Comparison of ENCODE assay signal across 1 cellular context in the genomic region with DNA sequence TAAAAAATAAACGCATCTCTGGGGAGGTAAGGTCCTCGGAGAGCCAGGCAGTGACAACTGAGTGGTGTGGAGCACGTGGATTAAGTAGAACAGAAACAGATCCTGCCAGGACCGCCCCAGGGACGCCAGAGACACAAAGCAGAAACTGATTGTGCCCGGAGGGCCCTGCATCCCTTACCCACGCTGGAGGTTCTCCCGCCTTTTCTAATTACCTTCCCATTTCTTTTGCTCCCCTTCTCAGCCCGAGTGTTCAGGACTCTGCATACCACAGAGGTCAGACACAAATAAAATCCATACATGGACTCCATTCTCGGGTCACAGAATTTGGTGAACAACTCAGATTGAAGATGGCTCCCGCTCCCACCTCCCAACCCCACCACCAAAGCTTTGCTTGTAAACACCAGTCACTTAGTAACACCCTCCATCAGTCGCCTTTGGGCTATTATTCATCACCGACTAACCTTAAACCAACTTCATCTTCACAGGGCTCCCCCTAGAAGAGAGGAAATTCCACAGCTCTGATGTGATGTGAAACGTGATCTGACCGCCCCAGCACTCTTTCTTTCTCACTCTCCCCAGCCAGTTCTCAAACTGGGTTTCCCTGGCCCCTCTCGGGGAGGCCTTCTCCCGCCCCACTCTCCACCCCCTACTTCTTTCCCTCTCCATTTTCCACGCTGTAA.
A peak's percentile ranks its signal among the peaks of the same experiment; 100 is the strongest.
TF ChIP-seq lines count a peak whose summit lies in the region.

No MANE protein-coding gene starts in this region.

TF ChIP-seq in HCT116, 20 proteins besides CTCF, POLR2A, EP300 and RAD21 (continued from another document):
- TF ChIP-seq, protein P1, sequence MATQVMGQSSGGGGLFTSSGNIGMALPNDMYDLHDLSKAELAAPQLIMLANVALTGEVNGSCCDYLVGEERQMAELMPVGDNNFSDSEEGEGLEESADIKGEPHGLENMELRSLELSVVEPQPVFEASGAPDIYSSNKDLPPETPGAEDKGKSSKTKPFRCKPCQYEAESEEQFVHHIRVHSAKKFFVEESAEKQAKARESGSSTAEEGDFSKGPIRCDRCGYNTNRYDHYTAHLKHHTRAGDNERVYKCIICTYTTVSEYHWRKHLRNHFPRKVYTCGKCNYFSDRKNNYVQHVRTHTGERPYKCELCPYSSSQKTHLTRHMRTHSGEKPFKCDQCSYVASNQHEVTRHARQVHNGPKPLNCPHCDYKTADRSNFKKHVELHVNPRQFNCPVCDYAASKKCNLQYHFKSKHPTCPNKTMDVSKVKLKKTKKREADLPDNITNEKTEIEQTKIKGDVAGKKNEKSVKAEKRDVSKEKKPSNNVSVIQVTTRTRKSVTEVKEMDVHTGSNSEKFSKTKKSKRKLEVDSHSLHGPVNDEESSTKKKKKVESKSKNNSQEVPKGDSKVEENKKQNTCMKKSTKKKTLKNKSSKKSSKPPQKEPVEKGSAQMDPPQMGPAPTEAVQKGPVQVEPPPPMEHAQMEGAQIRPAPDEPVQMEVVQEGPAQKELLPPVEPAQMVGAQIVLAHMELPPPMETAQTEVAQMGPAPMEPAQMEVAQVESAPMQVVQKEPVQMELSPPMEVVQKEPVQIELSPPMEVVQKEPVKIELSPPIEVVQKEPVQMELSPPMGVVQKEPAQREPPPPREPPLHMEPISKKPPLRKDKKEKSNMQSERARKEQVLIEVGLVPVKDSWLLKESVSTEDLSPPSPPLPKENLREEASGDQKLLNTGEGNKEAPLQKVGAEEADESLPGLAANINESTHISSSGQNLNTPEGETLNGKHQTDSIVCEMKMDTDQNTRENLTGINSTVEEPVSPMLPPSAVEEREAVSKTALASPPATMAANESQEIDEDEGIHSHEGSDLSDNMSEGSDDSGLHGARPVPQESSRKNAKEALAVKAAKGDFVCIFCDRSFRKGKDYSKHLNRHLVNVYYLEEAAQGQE (IDR thresholded peaks at IDR 0.05; ENCODE audit: low read depth): no peak
- no peak for TF ChIP-seq CBX3 (IDR thresholded peaks at IDR 0.05; ENCODE audit: low read depth)
- TF ChIP-seq, protein P2, sequence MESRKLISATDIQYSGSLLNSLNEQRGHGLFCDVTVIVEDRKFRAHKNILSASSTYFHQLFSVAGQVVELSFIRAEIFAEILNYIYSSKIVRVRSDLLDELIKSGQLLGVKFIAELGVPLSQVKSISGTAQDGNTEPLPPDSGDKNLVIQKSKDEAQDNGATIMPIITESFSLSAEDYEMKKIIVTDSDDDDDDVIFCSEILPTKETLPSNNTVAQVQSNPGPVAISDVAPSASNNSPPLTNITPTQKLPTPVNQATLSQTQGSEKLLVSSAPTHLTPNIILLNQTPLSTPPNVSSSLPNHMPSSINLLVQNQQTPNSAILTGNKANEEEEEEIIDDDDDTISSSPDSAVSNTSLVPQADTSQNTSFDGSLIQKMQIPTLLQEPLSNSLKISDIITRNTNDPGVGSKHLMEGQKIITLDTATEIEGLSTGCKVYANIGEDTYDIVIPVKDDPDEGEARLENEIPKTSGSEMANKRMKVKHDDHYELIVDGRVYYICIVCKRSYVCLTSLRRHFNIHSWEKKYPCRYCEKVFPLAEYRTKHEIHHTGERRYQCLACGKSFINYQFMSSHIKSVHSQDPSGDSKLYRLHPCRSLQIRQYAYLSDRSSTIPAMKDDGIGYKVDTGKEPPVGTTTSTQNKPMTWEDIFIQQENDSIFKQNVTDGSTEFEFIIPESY (IDR thresholded peaks at IDR 0.05; ENCODE audit: extremely low read depth, insufficient replicate concordance, low read length): no peak
- TF ChIP-seq EGR1 (IDR thresholded peaks at IDR 0.05; ENCODE audit: low read depth): no peak
- TF ChIP-seq ZNF274 (IDR thresholded peaks at IDR 0.05; ENCODE audit: low read depth, low read length): no peak
- TF ChIP-seq, protein P3, sequence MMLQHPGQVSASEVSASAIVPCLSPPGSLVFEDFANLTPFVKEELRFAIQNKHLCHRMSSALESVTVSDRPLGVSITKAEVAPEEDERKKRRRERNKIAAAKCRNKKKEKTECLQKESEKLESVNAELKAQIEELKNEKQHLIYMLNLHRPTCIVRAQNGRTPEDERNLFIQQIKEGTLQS (IDR thresholded peaks at IDR 0.05): no peak
- TF ChIP-seq POLR2AphosphoS5 (IDR thresholded peaks at IDR 0.05; ENCODE audit: low read depth, low read length): peak; percentile 41
- peak; percentile 68; the same call in 1 of the 2 replicates for TF ChIP-seq JUND (IDR thresholded peaks at IDR 0.05)
- TF ChIP-seq YY1 (IDR thresholded peaks at IDR 0.05; ENCODE audit: extremely low read depth, insufficient replicate concordance, low read depth, low read length): no peak
